Comparison of ENCODE assay signal across 17 cellular contexts in the genomic region with DNA sequence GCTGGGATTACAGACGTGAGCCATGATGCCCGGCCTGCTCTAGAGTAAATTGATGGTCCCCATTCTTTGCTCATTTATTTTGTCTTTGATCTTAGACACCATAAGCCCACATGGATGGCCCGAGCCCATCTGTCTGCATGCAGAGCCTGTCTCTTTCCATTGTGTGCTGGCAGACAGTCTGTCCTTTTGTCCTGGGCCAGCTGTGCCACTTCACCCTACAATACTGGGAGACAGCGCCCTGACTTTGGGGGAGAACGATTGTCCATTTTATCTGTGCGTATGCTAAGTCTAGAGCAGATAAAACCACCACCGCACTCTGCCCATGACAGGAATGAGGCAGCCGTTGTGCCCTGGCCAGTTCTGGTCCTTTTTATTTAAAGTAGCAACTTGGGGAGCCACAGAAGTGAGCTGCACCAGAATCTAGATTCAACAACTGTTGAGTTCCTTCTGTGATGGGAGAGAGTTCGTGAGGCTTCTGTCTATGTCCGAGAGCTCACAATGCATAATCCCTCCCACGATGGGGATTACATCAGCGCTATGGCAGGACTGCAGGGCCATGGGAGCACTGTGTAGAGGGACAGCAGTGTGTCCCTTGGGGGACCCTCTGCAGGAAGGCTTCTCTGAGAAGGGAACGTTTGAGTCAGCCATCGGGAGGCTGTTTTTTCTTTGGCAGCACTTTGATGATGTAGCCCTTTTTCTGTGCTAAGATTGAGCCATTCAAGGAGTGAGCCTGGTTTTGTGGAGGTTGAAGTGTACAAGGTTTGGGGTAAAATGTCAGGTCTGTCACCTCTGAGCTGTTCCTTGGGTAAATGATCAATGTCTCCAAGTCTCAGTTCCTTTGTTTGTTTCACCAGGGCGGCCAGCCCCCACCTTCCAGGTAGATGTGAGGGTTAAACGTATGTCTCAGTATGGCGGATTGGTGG. TPM values are rescaled to one million over a fixed set of nuclear protein-coding genes. Genes with fewer than 3 reads are reported as not detected.
DNase-seq lines count a peak whose midpoint lies in the region; ATAC-seq and TF ChIP-seq lines count a peak whose summit lies in the region.
"Had no signal": no experiment of that assay in that cellular context is flagged by ENCODE, and none has a peak within 500 bp of the region (broad histone marks: within the 10 kb centered on the region; RNA-seq: fewer than 3 reads in every experiment).

No MANE protein-coding gene starts in this region.

- TF ChIP-seq EP300 in SK-N-SH (IDR thresholded peaks at IDR 0.05; ENCODE audit: borderline replicate concordance in 1 of 2, low read depth in 1 of 2, low read length in 1 of 2) = no peak

- peaks cover 0 to 11% of the 10 kb centered on the region in 2 donors for H3K4me1 ChIP-seq in right atrium auricular region
- no peaks in the 10 kb centered on the region for H3K4me1 ChIP-seq in hepatocyte (ENCODE audit: insufficient read depth)
- no peaks in the 10 kb centered on the region for H3K4me1 ChIP-seq in SK-N-SH (ENCODE audit: control insufficient read depth in 1 of 2, insufficient read depth in 2 of 2, low read depth in 1 of 2, low read length in 1 of 2)

- H3K9me3 ChIP-seq in right atrium auricular region (no peaks in the 10 kb centered on the region), hepatocyte (ENCODE audit: low read depth) (no peaks in the 10 kb centered on the region), SK-N-SH (no peaks in the 10 kb centered on the region)
- H3K9me3 ChIP-seq: adrenal gland had no signal

- intact Hi-C loops in Right ventricle myocardium inferior (cut with DNase I) = no loop called here
- intact Hi-C loops in activated B cell treated with CpG ODN at 0.5 μM for 24 hours (cut with micrococcal nuclease) = no loop called here

- H4K20me1 ChIP-seq in hepatocyte (ENCODE audit: insufficient read depth, poor library complexity, severe bottlenecking) (no peaks in the 10 kb centered on the region), SK-N-SH (ENCODE audit: insufficient read depth) (no peaks in the 10 kb centered on the region)

- POLR2A ChIA-PET in activated B cell treated with CpG ODN at 0.5 μM for 24 hours (lab: Charles Lee) (interaction anchor here (0.6 kb wide), 2 partner anchors 36 to 949 kb away, joined by 5 read pairs; no protein-coding TSS in a partner anchor), SK-N-SH (lab: Yijun Ruan, JAX) (no interaction called here)

- TF ChIP-seq RAD21 in SK-N-SH (IDR thresholded peaks at IDR 0.05; ENCODE audit: low read length) = no peak

- H3K9me2 ChIP-seq in hepatocyte (replicated peaks; ENCODE audit: insufficient read depth) = no peaks in the 10 kb centered on the region
- H3K9me2 ChIP-seq in SK-N-SH = no peaks in the 10 kb centered on the region

- H3K36me3 Mint-ChIP-seq in activated B cell treated with CpG ODN at 0.5 μM for 24 hours (ENCODE audit: low read depth) = peaks cover 39% of the 10 kb centered on the region

- no peak overlapping the region for H3K27ac ChIP-seq in right atrium auricular region
- H3K27ac ChIP-seq in substantia nigra (ENCODE audit: low read depth, low read length, poor library complexity, severe bottlenecking) = peak overlapping the region; percentile 77
- no peak overlapping the region for H3K27ac ChIP-seq in hepatocyte
- no peak overlapping the region for H3K27ac ChIP-seq in SK-N-SH (ENCODE audit: low read depth in 2 of 2, low read length in 1 of 2)
- H3K27ac ChIP-seq: adrenal gland, KMS-11 had no signal

- CTCF ChIA-PET in activated B cell treated with CpG ODN at 0.5 μM for 24 hours (lab: Charles Lee) (interaction anchor here (0.6 to 1.2 kb wide), 3 partner anchors 11 to 78 kb away, joined by 3 to 8 read pairs (median 3); no protein-coding TSS in a partner anchor), SK-N-SH (lab: Yijun Ruan, JAX) (interaction anchor here (1.0 to 1.1 kb wide), 3 partner anchors 11 to 78 kb away, joined by 3 read pairs; no protein-coding TSS in a partner anchor)

- ATAC-seq in Right ventricle myocardium inferior = peak; percentile 56
- no peak for ATAC-seq in activated B cell treated with CpG ODN at 0.5 μM for 24 hours (ENCODE audit: low read depth)
- ATAC-seq: activated T-cell treated with anti-CD3 and anti-CD28 coated beads, Interleukin-2, amount 50 U/mL, for 4 hours; naive thymus-derived CD4-positive, alpha-beta T cell; SK-N-SH treated with all-trans-retinoic acid at 6 μM for 48 hours had no signal

- no peaks in the 10 kb centered on the region for H3K27me3 Mint-ChIP-seq in activated B cell treated with CpG ODN at 0.5 μM for 24 hours
- H3K27me3 Mint-ChIP-seq: naive thymus-derived CD4-positive, alpha-beta T cell had no signal

- H3K4me1 Mint-ChIP-seq in activated B cell treated with CpG ODN at 0.5 μM for 24 hours = peaks cover 80% of the 10 kb centered on the region

- no peak overlapping the region for H3K9ac ChIP-seq in SK-N-SH
- H3K9ac ChIP-seq: KMS-11 had no signal

- H3K27ac Mint-ChIP-seq in activated B cell treated with CpG ODN at 0.5 μM for 24 hours = peak overlapping the region; percentile 56

- no peaks in the 10 kb centered on the region for H3K9me3 Mint-ChIP-seq in activated B cell treated with CpG ODN at 0.5 μM for 24 hours
- H3K9me3 Mint-ChIP-seq: activated T-cell treated with anti-CD3 and anti-CD28 coated beads, Interleukin-2, amount 50 U/mL, for 4 hours; naive thymus-derived CD4-positive, alpha-beta T cell had no signal

- no peak for TF ChIP-seq CTCF in right atrium auricular region (IDR thresholded peaks at IDR 0.05)
- TF ChIP-seq CTCF in activated B cell treated with CpG ODN at 0.5 μM for 24 hours (IDR thresholded peaks at IDR 0.05) = no peak
- TF ChIP-seq CTCF in hepatocyte (IDR thresholded peaks at IDR 0.05; ENCODE audit: poor library complexity) = no peak
- TF ChIP-seq CTCF in SK-N-SH (IDR thresholded peaks at IDR 0.05) = no peak

- H3K36me3 ChIP-seq in right atrium auricular region (no peaks in the 10 kb centered on the region), hepatocyte (replicated peaks; ENCODE audit: insufficient read depth, low read depth) (no peaks in the 10 kb centered on the region), SK-N-SH (replicated peaks in 1 of 2; ENCODE audit: control insufficient read depth in 1 of 2, insufficient read depth in 2 of 2, low read length in 1 of 2) (no peaks in the 10 kb centered on the region)
- H3K36me3 ChIP-seq: adrenal gland had no signal

- H3K79me2 ChIP-seq in hepatocyte (peaks cover 12% of the 10 kb centered on the region), SK-N-SH (ENCODE audit: insufficient read depth) (peaks cover 26% of the 10 kb centered on the region)

- no peaks in the 10 kb centered on the region for H3F3A ChIP-seq in SK-N-SH (replicated peaks; ENCODE audit: insufficient read depth)

- no peak overlapping the region for H3K4me3 Mint-ChIP-seq in activated B cell treated with CpG ODN at 0.5 μM for 24 hours
- H3K4me3 Mint-ChIP-seq: activated T-cell treated with anti-CD3 and anti-CD28 coated beads, Interleukin-2, amount 50 U/mL, for 4 hours; naive thymus-derived CD4-positive, alpha-beta T cell had no signal

- WGBS in hepatocyte (ENCODE audit: low lambda C conversion rate, missing lambda C conversion rate) = 83% methylated on average over 17 of the region's 17 CpGs
- 88% methylated on average over 17 of the region's 17 CpGs for WGBS in SK-N-SH (ENCODE audit: low lambda C conversion rate)

- H3K4me3 ChIP-seq in right atrium auricular region (no peak overlapping the region), hepatocyte (no peak overlapping the region), SK-N-SH (ENCODE audit: low read depth in 2 of 2, low read length in 1 of 2) (no peak overlapping the region)
- H3K4me3 ChIP-seq: adrenal gland had no signal

- DNase-seq in Right ventricle myocardium inferior (ENCODE audit: missing footprints) = no peak
- no peak for DNase-seq in right atrium auricular region (ENCODE audit: low spot score)
- no peak for DNase-seq in activated B cell treated with CpG ODN at 0.5 μM for 24 hours
- DNase-seq in left kidney (ENCODE audit: low read depth, low spot score) = peak; percentile 30
- DNase-seq in substantia nigra (lab: John Stamatoyannopoulos, UW) = peak in 42 of 49 donors; percentile 15 to 84 (median 51)
- no peak for DNase-seq in hepatocyte (ENCODE audit: low spot score)
- DNase-seq in NCI-H2227 treated with DMSO at 0.1 percent for 48 hours (lab: John Stamatoyannopoulos, UW) = no peak
- DNase-seq in SK-N-SH = no peak
- DNase-seq: activated CD4-positive, CD25-positive, alpha-beta regulatory T cell treated with anti-CD3 and anti-CD28 coated beads, Interleukin-2, amount 50 U/mL, for 72 hours; activated T-cell treated with anti-CD3 and anti-CD28 coated beads, Interleukin-2, amount 50 U/mL, for 4 hours; adrenal gland; naive thymus-derived CD4-positive, alpha-beta T cell; NCI-H1694 treated with DMSO at 0.1 percent for 48 hours; stimulated activated CD4-positive, alpha-beta T cell treated with anti-CD3 and anti-CD28 coated beads, Interleukin-15, amount 100 ng/mL, for 24 hours had no signal

- H3K4me2 ChIP-seq in hepatocyte = no peak overlapping the region
- no peak overlapping the region for H3K4me2 ChIP-seq in SK-N-SH
- H3K4me2 ChIP-seq: KMS-11 had no signal

- H2AFZ ChIP-seq in hepatocyte = no peak overlapping the region
- H2AFZ ChIP-seq in SK-N-SH (ENCODE audit: low read depth) = no peak overlapping the region

- H3K27me3 ChIP-seq in right atrium auricular region (no peaks in the 10 kb centered on the region), hepatocyte (no peaks in the 10 kb centered on the region), SK-N-SH (ENCODE audit: insufficient read depth) (no peaks in the 10 kb centered on the region)
- H3K27me3 ChIP-seq: adrenal gland had no signal

RNA-seq across cellular contexts. Expression of gene SNX29, which starts 13.0 kb away (rescaled TPM):
- total RNA-seq in Right ventricle myocardium inferior (11.4 TPM), right atrium auricular region (10 to 100 TPM in 1 of 2 donors, 1 to 10 TPM in 1; 7.6 to 11.6 TPM), activated B cell treated with CpG ODN at 0.5 μM for 24 hours (173 and 195 TPM in 2 replicates), hepatocyte (5.3 and 7.5 TPM in 2 replicates)
- polyA plus RNA-seq in hepatocyte (17.4 and 23.9 TPM in 2 replicates), SK-N-SH (2012; rRNA removed) (5.3 and 5.9 TPM in 2 replicates)
- polyA plus RNA-seq in SK-N-SH (2012; cell fraction: cytosol; rRNA removed) = 3.6 and 4.3 TPM in 2 replicates
- 4.8 and 6.0 TPM in 2 replicates for polyA plus RNA-seq in SK-N-SH (2012; cell fraction: nucleus; rRNA removed)

RNA-seq across cellular contexts. Expression of gene TNFRSF17, which starts 24.5 kb away (rescaled TPM):
- total RNA-seq in Right ventricle myocardium inferior (not detected), right atrium auricular region (not detected), activated B cell treated with CpG ODN at 0.5 μM for 24 hours (6.9 and 8.0 TPM in 2 replicates), hepatocyte (not detected in 2 replicates)
- polyA plus RNA-seq in hepatocyte (not detected in 2 replicates), SK-N-SH (2012; rRNA removed) (0.08 TPM in 1 of 2 replicates, not detected in the other)
- polyA plus RNA-seq in SK-N-SH (2012; cell fraction: cytosol; rRNA removed) = 0.08 TPM in 1 of 2 replicates, not detected in the other
- 0.13 and 0.23 TPM in 2 replicates for polyA plus RNA-seq in SK-N-SH (2012; cell fraction: nucleus; rRNA removed)
- total RNA-seq: A172; activated T-cell treated with anti-CD3 and anti-CD28 coated beads, Interleukin-2, amount 50 U/mL, for 4 hours; adrenal gland had no signal
- polyA plus RNA-seq: naive thymus-derived CD4-positive, alpha-beta T cell had no signal

RNA-seq across cellular contexts. Expression of gene NPIPB2, which starts 47.7 kb away (rescaled TPM):
- total RNA-seq in Right ventricle myocardium inferior (0.73 TPM), right atrium auricular region (1 to 10 TPM in 1 of 2 donors, not detected in 1; 3.0 TPM), activated B cell treated with CpG ODN at 0.5 μM for 24 hours (13.8 and 18.7 TPM in 2 replicates), hepatocyte (5.5 and 5.8 TPM in 2 replicates)
- polyA plus RNA-seq in hepatocyte (12.2 and 15.4 TPM in 2 replicates), SK-N-SH (2012; rRNA removed) (4.7 and 9.3 TPM in 2 replicates)
- polyA plus RNA-seq in SK-N-SH (2012; cell fraction: cytosol; rRNA removed) = 4.2 TPM in 2 replicates
- 42.2 and 85.3 TPM in 2 replicates for polyA plus RNA-seq in SK-N-SH (2012; cell fraction: nucleus; rRNA removed)

Comparison
In these comparisons a context has a peak if more than half of its experiments do, and no peak if none do; other contexts are left out.
1. DNase-seq: peak in left kidney (single experiment) and substantia nigra (42 of 49); none in Right ventricle myocardium inferior (single experiment), right atrium auricular region (single experiment), activated B cell treated with CpG ODN at 0.5 μM for 24 hours (single experiment), hepatocyte (single experiment), NCI-H2227 treated with DMSO at 0.1 percent for 48 hours (single experiment) and SK-N-SH (single experiment).
2. RNA of gene SNX29, which starts 13.0 kb away (total RNA-seq): 173 to 195 TPM in activated B cell treated with CpG ODN at 0.5 μM for 24 hours; 7.6 to 11.6 TPM in right atrium auricular region, 11.4 TPM in Right ventricle myocardium inferior (single experiment) and 5.3 to 7.5 TPM in hepatocyte; every median in the first group is over 10 times any median in the second.